Comparison of ENCODE assay signal across 21 cellular contexts in genomic region chr1:93713247-93713764, GRCh38.
"Had no signal": no experiment of that assay in that cellular context is flagged by ENCODE, and none has a peak within 500 bp of the region (broad histone marks: within the 10 kb centered on the region; RNA-seq: fewer than 3 reads in every experiment).

No MANE protein-coding gene starts in this region.

- H3K9me3 ChIP-seq: adrenal gland, breast epithelium, prostate gland, upper lobe of left lung had no signal

- H3K36me3 Mint-ChIP-seq: memory B cell; stimulated activated effector memory CD8-positive, alpha-beta T cell treated with anti-CD3 and anti-CD28 coated beads, Interleukin-12 subunit alpha, Interleukin-12 subunit beta, amount 100 ng/mL, for 72 hours had no signal

- ATAC-seq: activated naive CD4-positive, alpha-beta T cell treated with anti-CD3 and anti-CD28 coated beads, Interleukin-2, amount 50 U/mL, for 72 hours; activated T-cell treated with anti-CD3 and anti-CD28 coated beads, Interleukin-2, amount 50 U/mL, for 72 hours; right cardiac atrium; stimulated activated effector memory CD8-positive, alpha-beta T cell treated with anti-CD3 and anti-CD28 coated beads, Interleukin-12 subunit alpha, Interleukin-12 subunit beta, amount 100 ng/mL, for 72 hours had no signal

- H3K27me3 Mint-ChIP-seq: memory B cell had no signal

- H3K27ac Mint-ChIP-seq: activated naive CD4-positive, alpha-beta T cell treated with anti-CD3 and anti-CD28 coated beads, Interleukin-2, amount 50 U/mL, for 72 hours; activated T-cell treated with anti-CD3 and anti-CD28 coated beads, Interleukin-2, amount 50 U/mL, for 72 hours; memory B cell; neural progenitor cell; stimulated activated effector memory CD8-positive, alpha-beta T cell treated with anti-CD3 and anti-CD28 coated beads, Interleukin-12 subunit alpha, Interleukin-12 subunit beta, amount 100 ng/mL, for 72 hours had no signal

- DNase-seq: activated CD4-positive, alpha-beta T cell treated with anti-CD3 and anti-CD28 coated beads, Interleukin-2, amount 50 U/mL, for 4 hours; activated gamma-delta T cell; activated T-cell treated with anti-CD3 and anti-CD28 coated beads, Interleukin-2, amount 50 U/mL, for 72 hours; adrenal gland; cortex of kidney; erythroblast; naive thymus-derived CD4-positive, alpha-beta T cell; right cardiac atrium; stimulated activated CD4-positive, alpha-beta T cell treated with anti-CD3 and anti-CD28 coated beads, Interleukin-4, amount 100 ng/mL, for 1 hour; upper lobe of left lung had no signal

- H3K4me3 ChIP-seq: adrenal gland, breast epithelium, neural progenitor cell, prostate gland, smooth muscle cell, thoracic aorta, upper lobe of left lung had no signal

- H3K27ac ChIP-seq: adrenal gland, breast epithelium, neural progenitor cell, prostate gland, thoracic aorta, upper lobe of left lung had no signal

- H3K27me3 ChIP-seq: adrenal gland, breast epithelium, neural progenitor cell, upper lobe of left lung had no signal

- H3K9ac ChIP-seq: neural progenitor cell had no signal

- H3K4me3 Mint-ChIP-seq: memory B cell; neural progenitor cell; stimulated activated effector memory CD8-positive, alpha-beta T cell treated with anti-CD3 and anti-CD28 coated beads, Interleukin-12 subunit alpha, Interleukin-12 subunit beta, amount 100 ng/mL, for 72 hours had no signal

- H3K36me3 ChIP-seq: adrenal gland, breast epithelium, neural progenitor cell, prostate gland, thoracic aorta, upper lobe of left lung had no signal

- H3K4me1 ChIP-seq: breast epithelium, prostate gland had no signal

- FAIRE-seq: astrocyte, endometrium, TTC549 had no signal

- H3K4me2 ChIP-seq: neural progenitor cell, smooth muscle cell had no signal
